22 cellular contexts compared by ENCODE assay signal in genomic region chr3:60600848-60601247, GRCh38.
A peak's percentile ranks its signal among the peaks of the same experiment; 100 is the strongest.
DNase-seq lines count a peak whose midpoint lies in the region; ATAC-seq, FAIRE-seq and TF ChIP-seq lines count a peak whose summit lies in the region.
"Had no signal": no experiment of that assay in that cellular context is flagged by ENCODE, and none has a peak within 500 bp of the region (broad histone marks: within the 10 kb centered on the region; RNA-seq: fewer than 3 reads in every experiment).

No MANE protein-coding gene starts in this region.

- TF ChIP-seq CTCF in right lobe of liver (IDR thresholded peaks at IDR 0.05) (no peak), HepG2 (CRISPR knock-in tag; IDR thresholded peaks at IDR 0.05) (no peak), OCI-LY3 (IDR thresholded peaks at IDR 0.05; ENCODE audit: low read depth, low read length) (no peak), neural progenitor cell (IDR thresholded peaks at IDR 0.05) (no peak)

- H3K79me2 ChIP-seq in HepG2 (ENCODE audit: insufficient read depth, low read length) (no peaks in the 10 kb centered on the region), OCI-LY3 (ENCODE audit: low read length) (no peaks in the 10 kb centered on the region), neural progenitor cell (ENCODE audit: low read depth) (no peaks in the 10 kb centered on the region)

- H3K9ac ChIP-seq in HepG2 (ENCODE audit: insufficient read depth, low read depth, low read length) (no peak overlapping the region), OCI-LY3 (ENCODE audit: low read length) (no peak overlapping the region), neural progenitor cell (no peak overlapping the region)

- TF ChIP-seq RAD21 in HepG2 (CRISPR knock-in tag; IDR thresholded peaks at IDR 0.05): no peak

- no peak overlapping the region for H3K27ac ChIP-seq in right lobe of liver
- H3K27ac ChIP-seq in HepG2 (ENCODE audit: extremely low read length, insufficient read depth, low read length): no peak overlapping the region
- no peak overlapping the region for H3K27ac ChIP-seq in OCI-LY3 (ENCODE audit: low read length)
- no peak overlapping the region for H3K27ac ChIP-seq in neural progenitor cell
- H3K27ac ChIP-seq: A549 had no signal

- H3K36me3 ChIP-seq in right lobe of liver: no peaks in the 10 kb centered on the region
- H3K36me3 ChIP-seq in HepG2 (replicated peaks in 1 of 2; ENCODE audit: control insufficient read depth in 1 of 2, insufficient read depth in 2 of 2, low read length in 2 of 2): no peaks in the 10 kb centered on the region
- H3K36me3 ChIP-seq in OCI-LY3 (replicated peaks; ENCODE audit: low read depth, low read length): no peaks in the 10 kb centered on the region
- H3K36me3 ChIP-seq in neural progenitor cell: no peaks in the 10 kb centered on the region

- no peak overlapping the region for H2AFZ ChIP-seq in HepG2 (ENCODE audit: low read length)
- H2AFZ ChIP-seq in OCI-LY3 (ENCODE audit: low read depth, low read length): no peak overlapping the region
- peak overlapping the region; percentile 20 for H2AFZ ChIP-seq in neural progenitor cell (replicated peaks)

- DNase-seq in right lobe of liver (peak; percentile 14 to 71 (median 64)), HepG2 (ENCODE audit: low spot score) (no peak), neural progenitor cell (ENCODE audit: low spot score) (no peak), NCI-H69 (lab: John Stamatoyannopoulos, UW) (no peak)
- no peak for DNase-seq in stimulated activated effector memory CD8-positive, alpha-beta T cell treated with anti-CD3 and anti-CD28 coated beads, Interleukin-12 subunit alpha, Interleukin-12 subunit beta, amount 100 ng/mL, for 72 hours (ENCODE audit: low spot score in 2 of 2)
- DNase-seq: 8988T; ACHN; C1 segment of cervical spinal cord; CD4-positive, alpha-beta memory T cell; COR-L47; DMS153; EL; GDM1; GOT3; H7; HCEC 1CT had no signal

- POLR2A ChIA-PET in HepG2 (lab: Yijun Ruan, JAX): no interaction called here

- CTCF ChIA-PET in HepG2 (lab: Yijun Ruan, JAX; ENCODE audit: low intra/inter-chr PET ratio, low total read pairs): no interaction called here

- FAIRE-seq in HepG2 (lab: Jason Lieb, UNC): no peak
- FAIRE-seq: A549, GM12878, GM19239 had no signal

- peaks cover 2% of the 10 kb centered on the region for H3K27me3 Mint-ChIP-seq in neural progenitor cell (ENCODE audit: insufficient read depth, low read depth)

- ATAC-seq in right lobe of liver (peak in 3 of 4 donors; percentile 73 to 86 (median 86)), HepG2 (no peak), HG02623 (IDR thresholded peaks at IDR 0.05; ENCODE audit: unreplicated experiment) (no peak), HG03342 (IDR thresholded peaks at IDR 0.05; ENCODE audit: unreplicated experiment) (no peak)
- ATAC-seq in stimulated activated effector memory CD8-positive, alpha-beta T cell treated with anti-CD3 and anti-CD28 coated beads, Interleukin-12 subunit alpha, Interleukin-12 subunit beta, amount 100 ng/mL, for 72 hours: peak; percentile 16
- ATAC-seq: A549, GM12878 had no signal

- intact Hi-C loops in right lobe of liver (cut with DNase I): no loop called here
- intact Hi-C loops in HepG2 (cut with micrococcal nuclease; ENCODE audit: unreplicated experiment): no loop called here

- H3K4me3 ChIP-seq in right lobe of liver: no peak overlapping the region
- no peak overlapping the region for H3K4me3 ChIP-seq in HepG2 (replicated peaks in 1 of 3; ENCODE audit: insufficient read depth in 1 of 3, low read depth in 2 of 3, low read length in 3 of 3)
- H3K4me3 ChIP-seq in OCI-LY3 (ENCODE audit: low read length): no peak overlapping the region
- H3K4me3 ChIP-seq in neural progenitor cell: no peak overlapping the region
- H3K4me3 ChIP-seq: A549, GM12878 had no signal

- no peak for TF ChIP-seq POLR2A in right lobe of liver (IDR thresholded peaks at IDR 0.05)
- TF ChIP-seq POLR2A in HepG2 (IDR thresholded peaks at IDR 0.05; ENCODE audit: insufficient read depth in 1 of 2, low read depth in 2 of 2, low read length in 2 of 2): no peak

- in situ Hi-C loops in HepG2 (cut with HindIII; ENCODE audit: extremely low pct_ligation_motif_present, low pct_unique_long_range_greater_than_20kb): no loop called here

- no TSS peak for BruUV-seq in HepG2 (replicated peaks; lab: Mats Ljungman, UMichigan)

- H4K20me1 ChIP-seq in HepG2 (ENCODE audit: insufficient read depth, low read length) (no peaks in the 10 kb centered on the region), OCI-LY3 (ENCODE audit: insufficient read depth, low read length) (no peaks in the 10 kb centered on the region), neural progenitor cell (ENCODE audit: low read depth) (no peaks in the 10 kb centered on the region)

- no peaks in the 10 kb centered on the region for H3K27me3 ChIP-seq in right lobe of liver
- H3K27me3 ChIP-seq in HepG2 (ENCODE audit: control insufficient read depth in 1 of 2, insufficient read depth in 2 of 2, low read length in 2 of 2): no peaks in the 10 kb centered on the region; a peak in 1 of 5 replicates
- H3K27me3 ChIP-seq in OCI-LY3 (ENCODE audit: low read depth, low read length): 0 out of 2 replicates have a peak, but pooled peaks cover 8% of the 10 kb centered on the region
- no peaks in the 10 kb centered on the region for H3K27me3 ChIP-seq in neural progenitor cell

- H3K9me3 Mint-ChIP-seq in neural progenitor cell: no peaks in the 10 kb centered on the region
- no peaks in the 10 kb centered on the region for H3K9me3 Mint-ChIP-seq in stimulated activated effector memory CD8-positive, alpha-beta T cell treated with anti-CD3 and anti-CD28 coated beads, Interleukin-12 subunit alpha, Interleukin-12 subunit beta, amount 100 ng/mL, for 72 hours

- H3K4me1 ChIP-seq in right lobe of liver (peaks cover 0 to 22% (median 6%) of the 10 kb centered on the region in 4 donors), HepG2 (ENCODE audit: insufficient read depth, low read length) (0 out of 2 replicates have a peak, but pooled peaks cover 8% of the 10 kb centered on the region), OCI-LY3 (ENCODE audit: low read length) (peaks cover 14% of the 10 kb centered on the region), neural progenitor cell (peaks cover 7% of the 10 kb centered on the region)
- H3K4me1 ChIP-seq: A549 had no signal

- no peaks in the 10 kb centered on the region for H3K36me3 Mint-ChIP-seq in neural progenitor cell
- no peaks in the 10 kb centered on the region for H3K36me3 Mint-ChIP-seq in stimulated activated effector memory CD8-positive, alpha-beta T cell treated with anti-CD3 and anti-CD28 coated beads, Interleukin-12 subunit alpha, Interleukin-12 subunit beta, amount 100 ng/mL, for 72 hours
- H3K36me3 Mint-ChIP-seq: CD4-positive, alpha-beta memory T cell had no signal

- no peak for TF ChIP-seq EP300 in HepG2 (IDR thresholded peaks at IDR 0.05; ENCODE audit: low read depth in 2 of 2, low read length in 2 of 2)
- no peak for TF ChIP-seq EP300 in HepG2 (CRISPR knock-in tag; IDR thresholded peaks at IDR 0.05; ENCODE audit: borderline replicate concordance)

- 65% methylated on average over 2 of the region's 4 CpGs for WGBS in right lobe of liver (ENCODE audit: insufficient coverage, low coverage, low lambda C conversion rate, missing lambda C conversion rate)
- 57% methylated on average over 3 of the region's 4 CpGs for WGBS in HepG2 (ENCODE audit: low lambda C conversion rate)

- H3K4me3 Mint-ChIP-seq in neural progenitor cell: no peak overlapping the region
- no peak overlapping the region for H3K4me3 Mint-ChIP-seq in stimulated activated effector memory CD8-positive, alpha-beta T cell treated with anti-CD3 and anti-CD28 coated beads, Interleukin-12 subunit alpha, Interleukin-12 subunit beta, amount 100 ng/mL, for 72 hours
- H3K4me3 Mint-ChIP-seq: CD4-positive, alpha-beta memory T cell had no signal

- no peaks in the 10 kb centered on the region for H3K4me1 Mint-ChIP-seq in neural progenitor cell
- H3K4me1 Mint-ChIP-seq in stimulated activated effector memory CD8-positive, alpha-beta T cell treated with anti-CD3 and anti-CD28 coated beads, Interleukin-12 subunit alpha, Interleukin-12 subunit beta, amount 100 ng/mL, for 72 hours: peaks cover 6% of the 10 kb centered on the region

- H3K9me3 ChIP-seq in right lobe of liver: no peaks in the 10 kb centered on the region
- no peaks in the 10 kb centered on the region for H3K9me3 ChIP-seq in HepG2 (ENCODE audit: low read length)
- H3K9me3 ChIP-seq in OCI-LY3 (ENCODE audit: insufficient read depth, low read length): no peaks in the 10 kb centered on the region
- no peaks in the 10 kb centered on the region for H3K9me3 ChIP-seq in neural progenitor cell (ENCODE audit: low read depth)
- H3K9me3 ChIP-seq: A549 had no signal

- H3F3A ChIP-seq in neural progenitor cell (ENCODE audit: low read depth): no peaks in the 10 kb centered on the region

- no peak overlapping the region for H3K27ac Mint-ChIP-seq in neural progenitor cell
- H3K27ac Mint-ChIP-seq in stimulated activated effector memory CD8-positive, alpha-beta T cell treated with anti-CD3 and anti-CD28 coated beads, Interleukin-12 subunit alpha, Interleukin-12 subunit beta, amount 100 ng/mL, for 72 hours: no peak overlapping the region
- H3K27ac Mint-ChIP-seq: CD4-positive, alpha-beta memory T cell had no signal

- H3K4me2 ChIP-seq in HepG2 (ENCODE audit: low read depth, low read length) (no peak overlapping the region), OCI-LY3 (ENCODE audit: low read length) (peak overlapping the region; percentile 21), neural progenitor cell (no peak overlapping the region)
- H3K4me2 ChIP-seq: A549 had no signal

TF ChIP-seq in HepG2, 621 proteins besides CTCF, POLR2A, EP300 and RAD21 (continues in another document):
- TF ChIP-seq ZNF883 (CRISPR knock-in tag; IDR thresholded peaks at IDR 0.05; ENCODE audit: not compliant biosample characterization) (no peak), ZNF781 (CRISPR knock-in tag; IDR thresholded peaks at IDR 0.05; ENCODE audit: borderline replicate concordance, not compliant biosample characterization) (no peak), YEATS4 (CRISPR knock-in tag; IDR thresholded peaks at IDR 0.05; ENCODE audit: borderline replicate concordance) (no peak), ZNF549 (CRISPR knock-in tag; IDR thresholded peaks at IDR 0.05) (no peak), ZSCAN30 (CRISPR knock-in tag; IDR thresholded peaks at IDR 0.05) (no peak), NONO (IDR thresholded peaks at IDR 0.05) (no peak), NONO (CRISPR knock-in tag; conservative IDR thresholded peaks at IDR 0.05) (no peak), HMG20B (CRISPR knock-in tag; conservative IDR thresholded peaks at IDR 0.05) (no peak)

Comparison
In these comparisons a context has a peak if more than half of its experiments do, and no peak if none do; other contexts are left out.
1. ATAC-seq: peak in right lobe of liver (3 of 4) and stimulated activated effector memory CD8-positive, alpha-beta T cell treated with anti-CD3 and anti-CD28 coated beads, Interleukin-12 subunit alpha, Interleukin-12 subunit beta, amount 100 ng/mL, for 72 hours (single experiment); none in HepG2 (single experiment), HG02623 (single experiment) and HG03342 (single experiment).
2. DNase-seq: peak in right lobe of liver (3 of 3); none in HepG2 (single experiment), neural progenitor cell (single experiment), stimulated activated effector memory CD8-positive, alpha-beta T cell treated with anti-CD3 and anti-CD28 coated beads, Interleukin-12 subunit alpha, Interleukin-12 subunit beta, amount 100 ng/mL, for 72 hours (0 of 2) and NCI-H69 (single experiment).